Comparison of ENCODE assay signal across 1 cellular context in the genomic region with DNA sequence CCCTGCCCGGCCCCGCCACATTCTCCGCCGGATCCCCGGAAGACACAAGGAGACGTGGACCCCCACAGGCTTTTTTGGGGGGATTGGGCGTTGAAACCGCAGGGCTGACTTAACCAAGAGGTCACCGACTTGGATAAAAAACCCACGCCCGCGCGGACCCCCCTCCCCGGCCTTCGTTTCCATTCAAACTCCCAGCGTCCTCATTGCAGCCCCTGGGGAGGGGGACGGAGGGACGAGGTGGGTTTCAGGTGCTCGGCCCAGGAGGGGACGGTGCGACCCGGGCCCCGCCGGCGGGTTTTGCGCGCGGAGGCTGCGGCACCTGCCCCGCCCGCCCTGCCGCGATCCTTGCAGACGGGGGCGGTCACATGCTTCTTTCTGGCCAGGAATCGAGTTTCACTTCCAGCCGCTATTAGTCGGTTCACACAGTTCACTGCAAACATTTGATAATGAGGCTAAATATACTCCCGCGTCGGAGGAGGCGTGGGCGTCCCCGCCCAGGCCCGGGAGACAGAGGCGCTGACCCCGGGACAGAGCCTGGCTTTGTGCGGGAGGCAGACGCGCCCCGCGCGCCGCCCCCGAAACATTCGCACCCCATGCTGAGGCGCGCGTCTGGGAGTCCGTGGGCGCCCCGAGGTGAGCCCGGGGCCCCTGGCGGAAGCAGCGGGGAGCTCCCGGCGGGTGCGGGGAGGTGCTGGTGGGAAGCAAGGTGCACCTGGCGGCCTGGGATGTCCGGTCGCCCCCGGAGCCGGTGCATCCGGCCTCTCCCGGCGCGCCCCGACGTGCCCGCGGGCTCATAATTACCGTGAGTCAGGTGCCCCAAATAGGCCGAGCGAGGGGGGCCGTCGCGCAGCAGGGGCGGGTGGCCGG.
TF ChIP-seq lines count a peak whose summit lies in the region.

No MANE protein-coding gene starts in this region.

TF ChIP-seq in HEK293, 187 proteins besides CTCF, POLR2A, EP300 and RAD21 (continued from another document and continues in another):
- TF ChIP-seq OVOL3 (tag by site-specific recombination; IDR thresholded peaks at IDR 0.05), result 0 out of 2 replicates have a peak, but pooled peaks have one; percentile 5
- TF ChIP-seq ZNF274 (IDR thresholded peaks at IDR 0.05; ENCODE audit: low read length), result no peak
- no peak for TF ChIP-seq ZNF274 (tag by site-specific recombination; IDR thresholded peaks at IDR 0.05; ENCODE audit: borderline replicate concordance)
- no peak for TF ChIP-seq ZNF791 (tag by site-specific recombination; IDR thresholded peaks at IDR 0.05)
- TF ChIP-seq MYNN (tag by site-specific recombination; IDR thresholded peaks at IDR 0.05; ENCODE audit: borderline replicate concordance), result no peak
- TF ChIP-seq ZNF571 (tag by site-specific recombination; IDR thresholded peaks at IDR 0.05), result no peak
- no peak for TF ChIP-seq ZNF416 (tag by site-specific recombination; IDR thresholded peaks at IDR 0.05)
- no peak for TF ChIP-seq ZNF266 (tag by site-specific recombination; IDR thresholded peaks at IDR 0.05; ENCODE audit: low read depth)
- TF ChIP-seq ZSCAN4 (tag by site-specific recombination; IDR thresholded peaks at IDR 0.05), result no peak
- no peak for TF ChIP-seq ZNF404 (tag by site-specific recombination; IDR thresholded peaks at IDR 0.05)
- TF ChIP-seq ZNF514 (tag by site-specific recombination; IDR thresholded peaks at IDR 0.05), result no peak
- TF ChIP-seq ZNF549 (tag by site-specific recombination; IDR thresholded peaks at IDR 0.05), result no peak
- TF ChIP-seq SCRT1 (tag by site-specific recombination; IDR thresholded peaks at IDR 0.05; ENCODE audit: borderline replicate concordance), result no peak
- TF ChIP-seq ZNF623 (tag by site-specific recombination; IDR thresholded peaks at IDR 0.05), result no peak
- TF ChIP-seq ZNF223 (tag by site-specific recombination; IDR thresholded peaks at IDR 0.05), result no peak
- TF ChIP-seq HOXA7 (CRISPR knock-in tag; IDR thresholded peaks at IDR 0.05; ENCODE audit: borderline replicate concordance), result no peak
- TF ChIP-seq ZSCAN23 (tag by site-specific recombination; IDR thresholded peaks at IDR 0.05), result no peak
- no peak for TF ChIP-seq ZNF24 (tag by site-specific recombination; IDR thresholded peaks at IDR 0.05)
- TF ChIP-seq ZIC2 (tag by site-specific recombination; IDR thresholded peaks at IDR 0.05), result peak; percentile 98
- no peak for TF ChIP-seq FEZF1 (tag by site-specific recombination; IDR thresholded peaks at IDR 0.05)
- no peak for TF ChIP-seq ZSCAN16 (tag by site-specific recombination; IDR thresholded peaks at IDR 0.05)
- TF ChIP-seq ZNF558 (tag by site-specific recombination; IDR thresholded peaks at IDR 0.05), result no peak
- no peak for TF ChIP-seq KLF7 (tag by site-specific recombination; IDR thresholded peaks at IDR 0.05; ENCODE audit: borderline replicate concordance)
- TF ChIP-seq MZF1 (tag by site-specific recombination; IDR thresholded peaks at IDR 0.05; ENCODE audit: borderline replicate concordance), result no peak
- TF ChIP-seq ZNF19 (tag by site-specific recombination; IDR thresholded peaks at IDR 0.05; ENCODE audit: low read depth), result no peak
- peak; percentile 70 for TF ChIP-seq ZBTB8A (tag by site-specific recombination; IDR thresholded peaks at IDR 0.05)
- no peak for TF ChIP-seq ZFP37 (tag by site-specific recombination; IDR thresholded peaks at IDR 0.05)
- TF ChIP-seq ZNF585B (tag by site-specific recombination; IDR thresholded peaks at IDR 0.05), result no peak
- no peak for TF ChIP-seq ZNF132 (tag by site-specific recombination; IDR thresholded peaks at IDR 0.05; ENCODE audit: borderline replicate concordance)
- TF ChIP-seq ZNF596 (tag by site-specific recombination; IDR thresholded peaks at IDR 0.05), result no peak
- TF ChIP-seq ZNF202 (tag by site-specific recombination; IDR thresholded peaks at IDR 0.05; ENCODE audit: borderline replicate concordance), result no peak
- TF ChIP-seq MEIS1 (CRISPR knock-in tag; IDR thresholded peaks at IDR 0.05; ENCODE audit: borderline replicate concordance), result no peak
- TF ChIP-seq ZBTB21 (tag by site-specific recombination; IDR thresholded peaks at IDR 0.05), result no peak
- TF ChIP-seq ZNF768 (tag by site-specific recombination; IDR thresholded peaks at IDR 0.05), result no peak
- TF ChIP-seq SP3 (tag by site-specific recombination; IDR thresholded peaks at IDR 0.05), result peak; percentile 23; the same call in 1 of the 2 replicates
- TF ChIP-seq BCL11B (tag by site-specific recombination; IDR thresholded peaks at IDR 0.05; ENCODE audit: low read depth), result no peak
- TF ChIP-seq ZNF792 (tag by site-specific recombination; IDR thresholded peaks at IDR 0.05), result no peak
- TF ChIP-seq ZNF426 (tag by site-specific recombination; IDR thresholded peaks at IDR 0.05), result no peak
- no peak for TF ChIP-seq HOXD13 (CRISPR knock-in tag; IDR thresholded peaks at IDR 0.05; ENCODE audit: borderline replicate concordance)
- no peak for TF ChIP-seq INSM2 (tag by site-specific recombination; IDR thresholded peaks at IDR 0.05)
- no peak for TF ChIP-seq ZNF513 (tag by site-specific recombination; IDR thresholded peaks at IDR 0.05)
- no peak for TF ChIP-seq ZNF510 (tag by site-specific recombination; IDR thresholded peaks at IDR 0.05; ENCODE audit: insufficient replicate concordance)
- TF ChIP-seq, protein P1, sequence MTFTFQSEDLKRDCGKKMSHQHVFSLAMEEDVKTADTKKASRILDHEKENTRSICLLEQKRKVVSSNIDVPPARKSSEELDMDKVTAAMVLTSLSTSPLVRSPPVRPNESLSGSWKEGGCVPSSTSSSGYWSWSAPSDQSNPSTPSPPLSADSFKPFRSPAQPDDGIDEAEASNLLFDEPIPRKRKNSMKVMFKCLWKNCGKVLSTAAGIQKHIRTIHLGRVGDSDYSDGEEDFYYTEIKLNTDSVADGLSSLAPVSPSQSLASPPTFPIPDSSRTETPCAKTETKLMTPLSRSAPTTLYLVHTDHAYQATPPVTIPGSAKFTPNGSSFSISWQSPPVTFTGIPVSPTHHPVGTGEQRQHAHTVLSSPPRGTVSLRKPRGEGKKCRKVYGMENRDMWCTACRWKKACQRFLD (tag by site-specific recombination; IDR thresholded peaks at IDR 0.05), result no peak
- TF ChIP-seq ZNF561 (tag by site-specific recombination; IDR thresholded peaks at IDR 0.05; ENCODE audit: borderline replicate concordance), result no peak; the same call in 1 of the 2 replicates
- TF ChIP-seq ZBTB6 (tag by site-specific recombination; IDR thresholded peaks at IDR 0.05), result no peak
- no peak for TF ChIP-seq ZNF354C (tag by site-specific recombination; IDR thresholded peaks at IDR 0.05; ENCODE audit: borderline replicate concordance, low read depth)
- TF ChIP-seq, protein P2, sequence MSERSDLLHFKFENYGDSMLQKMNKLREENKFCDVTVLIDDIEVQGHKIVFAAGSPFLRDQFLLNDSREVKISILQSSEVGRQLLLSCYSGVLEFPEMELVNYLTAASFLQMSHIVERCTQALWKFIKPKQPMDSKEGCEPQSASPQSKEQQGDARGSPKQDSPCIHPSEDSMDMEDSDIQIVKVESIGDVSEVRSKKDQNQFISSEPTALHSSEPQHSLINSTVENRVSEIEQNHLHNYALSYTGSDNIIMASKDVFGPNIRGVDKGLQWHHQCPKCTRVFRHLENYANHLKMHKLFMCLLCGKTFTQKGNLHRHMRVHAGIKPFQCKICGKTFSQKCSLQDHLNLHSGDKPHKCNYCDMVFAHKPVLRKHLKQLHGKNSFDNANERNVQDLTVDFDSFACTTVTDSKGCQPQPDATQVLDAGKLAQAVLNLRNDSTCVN (tag by site-specific recombination; optimal IDR thresholded peaks at IDR 0.05), result peak; percentile 83
- TF ChIP-seq, protein P3, sequence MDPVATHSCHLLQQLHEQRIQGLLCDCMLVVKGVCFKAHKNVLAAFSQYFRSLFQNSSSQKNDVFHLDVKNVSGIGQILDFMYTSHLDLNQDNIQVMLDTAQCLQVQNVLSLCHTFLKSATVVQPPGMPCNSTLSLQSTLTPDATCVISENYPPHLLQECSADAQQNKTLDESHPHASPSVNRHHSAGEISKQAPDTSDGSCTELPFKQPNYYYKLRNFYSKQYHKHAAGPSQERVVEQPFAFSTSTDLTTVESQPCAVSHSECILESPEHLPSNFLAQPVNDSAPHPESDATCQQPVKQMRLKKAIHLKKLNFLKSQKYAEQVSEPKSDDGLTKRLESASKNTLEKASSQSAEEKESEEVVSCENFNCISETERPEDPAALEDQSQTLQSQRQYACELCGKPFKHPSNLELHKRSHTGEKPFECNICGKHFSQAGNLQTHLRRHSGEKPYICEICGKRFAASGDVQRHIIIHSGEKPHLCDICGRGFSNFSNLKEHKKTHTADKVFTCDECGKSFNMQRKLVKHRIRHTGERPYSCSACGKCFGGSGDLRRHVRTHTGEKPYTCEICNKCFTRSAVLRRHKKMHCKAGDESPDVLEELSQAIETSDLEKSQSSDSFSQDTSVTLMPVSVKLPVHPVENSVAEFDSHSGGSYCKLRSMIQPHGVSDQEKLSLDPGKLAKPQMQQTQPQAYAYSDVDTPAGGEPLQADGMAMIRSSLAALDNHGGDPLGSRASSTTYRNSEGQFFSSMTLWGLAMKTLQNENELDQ (tag by site-specific recombination; IDR thresholded peaks at IDR 0.05; ENCODE audit: low read depth), result no peak
- TF ChIP-seq GLI4 (tag by site-specific recombination; IDR thresholded peaks at IDR 0.05), result no peak
- TF ChIP-seq PRDM6 (tag by site-specific recombination; IDR thresholded peaks at IDR 0.05), result no peak
- TF ChIP-seq ZNF214 (tag by site-specific recombination; IDR thresholded peaks at IDR 0.05; ENCODE audit: borderline replicate concordance), result no peak
- no peak for TF ChIP-seq ZNF521 (tag by site-specific recombination; IDR thresholded peaks at IDR 0.05)
- TF ChIP-seq ZNF530 (tag by site-specific recombination; IDR thresholded peaks at IDR 0.05; ENCODE audit: low read depth), result no peak
- TF ChIP-seq KLF8 (tag by site-specific recombination; IDR thresholded peaks at IDR 0.05), result peak; percentile 35; the same call in 1 of the 2 replicates
- peak; percentile 59 for TF ChIP-seq ZNF335 (tag by site-specific recombination; conservative IDR thresholded peaks at IDR 0.05)
- TF ChIP-seq ZNF175 (tag by site-specific recombination; IDR thresholded peaks at IDR 0.05), result no peak
- TF ChIP-seq ZNF548 (tag by site-specific recombination; IDR thresholded peaks at IDR 0.05), result no peak
- no peak for TF ChIP-seq ZNF324 (tag by site-specific recombination; IDR thresholded peaks at IDR 0.05)
- no peak for TF ChIP-seq PRDM1 (tag by site-specific recombination; IDR thresholded peaks at IDR 0.05)
